In the genomic region with DNA sequence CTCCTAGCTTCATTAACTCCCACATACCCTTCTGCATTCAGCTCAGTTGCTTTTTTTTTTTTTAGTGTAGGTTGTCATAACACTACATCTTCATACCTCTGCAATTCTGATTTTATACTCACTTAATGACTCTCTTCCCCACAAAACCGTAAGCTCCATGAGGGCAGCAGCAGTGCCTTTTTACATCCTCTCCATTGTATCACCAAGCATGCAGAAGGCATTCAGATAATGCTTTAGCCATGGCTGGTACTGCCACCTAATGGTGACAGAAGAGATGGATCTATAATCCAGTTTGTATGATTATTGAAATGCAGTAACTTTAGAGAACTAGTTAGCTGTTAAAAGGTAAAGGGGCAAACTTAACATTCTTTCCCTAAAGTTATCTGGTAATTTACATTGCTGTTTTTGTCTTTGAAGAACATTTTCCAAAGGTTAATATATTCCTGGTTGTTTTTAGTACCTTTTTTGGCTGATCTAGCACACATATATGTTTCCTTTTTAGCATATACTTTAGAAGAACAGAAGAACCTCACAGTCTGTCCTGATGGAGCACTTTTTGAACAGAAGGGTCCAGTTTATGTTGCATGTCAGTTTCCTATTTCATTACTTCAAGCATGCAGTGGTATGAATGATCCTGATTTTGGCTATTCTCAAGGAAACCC, we compare ENCODE assay signal across 9 cellular contexts. TPM values are rescaled to one million over a fixed set of nuclear protein-coding genes. Genes with fewer than 3 reads are reported as not detected.
A peak's percentile ranks its signal among the peaks of the same experiment; 100 is the strongest.
DNase-seq lines count a peak whose midpoint lies in the region; ATAC-seq and TF ChIP-seq lines count a peak whose summit lies in the region.
"Had no signal": no experiment of that assay in that cellular context is flagged by ENCODE, and none has a peak within 500 bp of the region (broad histone marks: within the 10 kb centered on the region; RNA-seq: fewer than 3 reads in every experiment).

No MANE protein-coding gene starts in this region.

- TF ChIP-seq CTCF in DOHH2 (IDR thresholded peaks at IDR 0.05; ENCODE audit: low read depth, low read length, poor library complexity, severe bottlenecking) (peak; percentile 82), esophagus squamous epithelium (IDR thresholded peaks at IDR 0.05) (peak; percentile 18 to 79 (median 68)), neural crest cell (conservative IDR thresholded peaks at IDR 0.05) (peak; percentile 77)

- no peak for TF ChIP-seq POLR2A in esophagus squamous epithelium (IDR thresholded peaks at IDR 0.05)

- H3K9me3 ChIP-seq in DOHH2 (ENCODE audit: control insufficient read depth, insufficient read depth, low read length) (no peaks in the 10 kb centered on the region), esophagus squamous epithelium (no peaks in the 10 kb centered on the region)

- DNase-seq in H4 (ENCODE audit: low spot score), result peak; percentile 69
- peak; percentile 17 for DNase-seq in NCI-H2171 (lab: John Stamatoyannopoulos, UW)
- peak; percentile 44 to 54 for DNase-seq in activated CD4-positive, alpha-beta T cell treated with anti-CD3 and anti-CD28 coated beads for 4 hours
- DNase-seq in esophagus squamous epithelium (lab: John Stamatoyannopoulos, UW), result no peak
- no peak for DNase-seq in neural crest cell (ENCODE audit: low read depth, low spot score)

- no peak overlapping the region for H3K27ac ChIP-seq in DOHH2 (ENCODE audit: low read depth, low read length)
- no peak overlapping the region for H3K27ac ChIP-seq in esophagus squamous epithelium

- H3K9me3 Mint-ChIP-seq in neural crest cell, result peaks cover 2% of the 10 kb centered on the region

- H3K27me3 Mint-ChIP-seq in neural crest cell (ENCODE audit: low read depth), result no peaks in the 10 kb centered on the region
- H3K27me3 Mint-ChIP-seq: activated naive CD8-positive, alpha-beta T cell had no signal

- H3K9me2 ChIP-seq in DOHH2 (replicated peaks; ENCODE audit: control insufficient read depth, low read length), result no peaks in the 10 kb centered on the region

- H3K27ac Mint-ChIP-seq in neural crest cell (ENCODE audit: unreplicated experiment), result no peak overlapping the region
- H3K27ac Mint-ChIP-seq: activated naive CD8-positive, alpha-beta T cell had no signal

- H3K36me3 ChIP-seq in DOHH2 (ENCODE audit: control insufficient read depth, low read length), result peaks cover 88% of the 10 kb centered on the region
- H3K36me3 ChIP-seq in esophagus squamous epithelium, result peaks cover 0 to 94% (median 17%) of the 10 kb centered on the region in 3 donors

- no peak overlapping the region for H3K4me3 Mint-ChIP-seq in neural crest cell
- H3K4me3 Mint-ChIP-seq: activated naive CD8-positive, alpha-beta T cell had no signal

- H3K27me3 ChIP-seq in DOHH2 (ENCODE audit: control insufficient read depth, low read length) (no peaks in the 10 kb centered on the region), esophagus squamous epithelium (no peaks in the 10 kb centered on the region)

- H3K36me3 Mint-ChIP-seq in neural crest cell (ENCODE audit: low read depth), result peaks cover 40% of the 10 kb centered on the region

- no peak overlapping the region for H3K4me3 ChIP-seq in DOHH2 (ENCODE audit: low read length)
- no peak overlapping the region for H3K4me3 ChIP-seq in esophagus squamous epithelium

- 29 to 31% methylated on average over 1 of the region's 1 CpG for WGBS in esophagus squamous epithelium, 2 donors

- H3F3A ChIP-seq in DOHH2 (ENCODE audit: control insufficient read depth, insufficient read depth), result peaks cover 9% of the 10 kb centered on the region; the same call in 1 of the 2 replicates

- peaks cover 5% of the 10 kb centered on the region for H3K4me1 Mint-ChIP-seq in neural crest cell

- H3K4me1 ChIP-seq in DOHH2 (ENCODE audit: control insufficient read depth, low read length) (no peaks in the 10 kb centered on the region), esophagus squamous epithelium (no peaks in the 10 kb centered on the region)

- H4K20me1 ChIP-seq in DOHH2 (ENCODE audit: control insufficient read depth, insufficient read depth, low read depth, low read length), result no peaks in the 10 kb centered on the region

- H3K79me2 ChIP-seq in DOHH2 (ENCODE audit: control insufficient read depth, low read length), result peaks cover 32% of the 10 kb centered on the region

- intact Hi-C loops in esophagus squamous epithelium (cut with DNase I), result no loop called here

- no peak overlapping the region for H3K4me2 ChIP-seq in DOHH2 (ENCODE audit: low read length)

- ATAC-seq in HG03565 (IDR thresholded peaks at IDR 0.05; ENCODE audit: unreplicated experiment), result no peak
- no peak for ATAC-seq in HG02588 (IDR thresholded peaks at IDR 0.05; ENCODE audit: unreplicated experiment)

RNA-seq across cellular contexts. Expression of a gene that starts 36.8 kb away (rescaled TPM):
- 131 and 132 TPM in 2 replicates for total RNA-seq in H4 (2014; rRNA removed; shearing (Covaris generic))
- total RNA-seq in esophagus squamous epithelium, result 100 to 1,000 TPM in 3 of 4 donors, 10 to 100 TPM in 1; 61.0 to 160 (median 126) TPM
- 123 and 147 TPM in 2 replicates for total RNA-seq in neural crest cell

Comparison
In these comparisons a context has a peak if more than half of its experiments do, and no peak if none do; other contexts are left out.
1. DNase-seq: peak in H4 (single experiment), NCI-H2171 (single experiment) and activated CD4-positive, alpha-beta T cell treated with anti-CD3 and anti-CD28 coated beads for 4 hours (2 of 2); none in esophagus squamous epithelium (single experiment) and neural crest cell (single experiment).
2. Peak in every context shown above with its lines, with median percentiles within 50 percentile points of each other: CTCF ChIP-seq.